8 cellular contexts compared by ENCODE assay signal in the genomic region with DNA sequence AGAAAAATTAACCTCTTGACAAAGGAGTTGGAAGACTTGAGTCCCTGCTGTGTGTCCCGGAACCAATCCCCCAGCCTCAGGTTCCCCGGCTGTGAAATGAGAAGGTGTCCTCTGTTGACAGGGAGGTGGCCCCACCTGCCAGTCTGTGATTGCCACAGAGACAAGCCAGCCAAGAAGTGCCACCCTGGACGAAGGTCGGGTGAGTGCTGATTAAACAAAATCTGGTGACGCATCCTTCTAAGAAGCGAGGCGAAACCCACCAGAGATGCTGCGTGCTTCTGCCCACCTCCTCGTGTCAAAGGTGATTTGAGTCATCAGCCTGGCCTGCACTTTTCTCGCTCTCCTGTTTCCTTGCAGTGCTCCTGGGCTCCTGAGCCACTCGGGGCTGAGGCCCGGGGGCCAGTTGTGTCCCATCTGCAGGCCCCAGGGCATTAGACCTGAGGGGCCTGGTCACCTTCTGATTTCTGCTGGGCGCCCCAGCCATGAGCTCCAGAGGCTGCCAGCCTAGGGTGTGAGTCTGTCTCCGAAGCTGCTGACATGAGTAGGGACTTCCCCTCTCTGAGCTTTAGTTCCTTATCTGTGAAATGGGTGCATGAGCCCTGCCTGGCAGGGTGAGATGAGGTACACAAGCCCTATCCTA. TPM values are rescaled to one million over a fixed set of nuclear protein-coding genes. Genes with fewer than 3 reads are reported as not detected.
DNase-seq lines count a peak whose midpoint lies in the region; ATAC-seq, FAIRE-seq and TF ChIP-seq lines count a peak whose summit lies in the region.

No MANE protein-coding gene starts in this region.

- H3K27ac Mint-ChIP-seq in activated T-cell treated with anti-CD3 and anti-CD28 coated beads, Interleukin-2, amount 50 U/mL, for 24 hours, result peak overlapping the region; percentile 99

- FAIRE-seq in kidney (lab: Jason Lieb, UNC) (no peak), GM19239 (lab: Jason Lieb, UNC) (no peak)

- intact Hi-C loops in kidney (cut with DNase I), result no loop called here

- no peaks in the 10 kb centered on the region for H3K36me3 Mint-ChIP-seq in activated T-cell treated with anti-CD3 and anti-CD28 coated beads, Interleukin-2, amount 50 U/mL, for 24 hours (ENCODE audit: low read depth)

- peak; percentile 79 for DNase-seq in AG20443 (ENCODE audit: low spot score)
- peak; percentile 65 for DNase-seq in GM19238 (ENCODE audit: insufficient read length, low spot score)
- DNase-seq in activated T-cell treated with anti-CD3 and anti-CD28 coated beads, Interleukin-2, amount 50 U/mL, for 24 hours, result peak; percentile 80
- DNase-seq in kidney, result peak; percentile 78
- DNase-seq in stimulated activated CD8-positive, alpha-beta memory T cell treated with anti-CD3 and anti-CD28 coated beads, Interleukin-12 subunit alpha, Interleukin-12 subunit beta, amount 100 ng/mL, for 1 hour (ENCODE audit: low read depth), result peak; percentile 5
- no peak for DNase-seq in NCI-H82 treated with DMSO at 0.1 percent for 48 hours (lab: John Stamatoyannopoulos, UW; ENCODE audit: unreplicated experiment)
- DNase-seq in GM19239 (ENCODE audit: insufficient read length, low spot score), result no peak

- H3K4me3 Mint-ChIP-seq in activated T-cell treated with anti-CD3 and anti-CD28 coated beads, Interleukin-2, amount 50 U/mL, for 24 hours, result peak overlapping the region; percentile 75

- peak overlapping the region; percentile 89 to 94 for H3K27ac ChIP-seq in kidney (ENCODE audit: low read depth in 2 of 2, low read length in 2 of 2)

- ATAC-seq in HG03571 (IDR thresholded peaks at IDR 0.05; ENCODE audit: unreplicated experiment), result peak; percentile 32

- peaks cover 61% of the 10 kb centered on the region for H3K4me1 Mint-ChIP-seq in activated T-cell treated with anti-CD3 and anti-CD28 coated beads, Interleukin-2, amount 50 U/mL, for 24 hours (ENCODE audit: low read depth)

- H3K9me3 Mint-ChIP-seq in activated T-cell treated with anti-CD3 and anti-CD28 coated beads, Interleukin-2, amount 50 U/mL, for 24 hours, result no peaks in the 10 kb centered on the region

- peaks cover 48 to 50% of the 10 kb centered on the region in 2 donors for H3K4me1 ChIP-seq in kidney (ENCODE audit: control insufficient read depth in 1 of 2, insufficient read depth in 1 of 2, low read depth in 1 of 2, low read length in 2 of 2)

- no peak overlapping the region for H3K4me3 ChIP-seq in kidney (ENCODE audit: low read length in 2 of 2)

- peak overlapping the region; percentile 49 to 55 for H3K9ac ChIP-seq in kidney (ENCODE audit: low read length in 2 of 2)

- TF ChIP-seq CTCF in kidney (IDR thresholded peaks at IDR 0.05; ENCODE audit: borderline replicate concordance, extremely low read depth, insufficient read depth), result no peak

- H3K9me3 ChIP-seq in kidney (ENCODE audit: control insufficient read depth in 1 of 2, low read length in 2 of 2), result no peaks in the 10 kb centered on the region

- H3K27me3 Mint-ChIP-seq in activated T-cell treated with anti-CD3 and anti-CD28 coated beads, Interleukin-2, amount 50 U/mL, for 24 hours, result no peaks in the 10 kb centered on the region

- H3K36me3 ChIP-seq in kidney (ENCODE audit: control insufficient read depth in 1 of 2, insufficient read depth in 2 of 2, low read length in 2 of 2), result no peaks in the 10 kb centered on the region

RNA-seq across cellular contexts. Expression of a gene that starts 28.7 kb away (rescaled TPM):
- total RNA-seq in kidney, result 82.1 TPM
- polyA plus RNA-seq in kidney (ENCODE audit: insufficient read depth, low read depth, low replicate concordance), result 14.9 TPM

Comparison
In these comparisons a context has a peak if more than half of its experiments do, and no peak if none do; other contexts are left out.
1. DNase-seq: peak in AG20443 (single experiment), GM19238 (single experiment), activated T-cell treated with anti-CD3 and anti-CD28 coated beads, Interleukin-2, amount 50 U/mL, for 24 hours (single experiment), kidney (single experiment) and stimulated activated CD8-positive, alpha-beta memory T cell treated with anti-CD3 and anti-CD28 coated beads, Interleukin-12 subunit alpha, Interleukin-12 subunit beta, amount 100 ng/mL, for 1 hour (single experiment); none in NCI-H82 treated with DMSO at 0.1 percent for 48 hours (single experiment) and GM19239 (single experiment).